In genomic region chr15:95690631-95691340, GRCh38 we compare ENCODE assay signal across 22 cellular contexts.
DNase-seq lines count a peak whose midpoint lies in the region; ATAC-seq and TF ChIP-seq lines count a peak whose summit lies in the region.
"Had no signal": no experiment of that assay in that cellular context is flagged by ENCODE, and none has a peak within 500 bp of the region (broad histone marks: within the 10 kb centered on the region; RNA-seq: fewer than 3 reads in every experiment).

No MANE protein-coding gene starts in this region.

- peaks cover 27% of the 10 kb centered on the region for H3K9me3 Mint-ChIP-seq in WTC11

- CTCF ChIA-PET in WTC11 (lab: Charles Lee), result no interaction called here

- TF ChIP-seq CTCF in GM06990 (IDR thresholded peaks at IDR 0.05; ENCODE audit: insufficient read depth, low read length, poor library complexity, severe bottlenecking), result no peak
- no peak for TF ChIP-seq CTCF in KMS-11 (conservative IDR thresholded peaks at IDR 0.05; ENCODE audit: low read depth, low read length)
- no peak for TF ChIP-seq CTCF in epithelial cell of esophagus (IDR thresholded peaks at IDR 0.05; ENCODE audit: insufficient read depth, low read depth, low read length, missing control alignments)
- no peak for TF ChIP-seq CTCF in WTC11 (IDR thresholded peaks at IDR 0.05)

- H3K4me1 Mint-ChIP-seq in WTC11, result no peaks in the 10 kb centered on the region
- H3K4me1 Mint-ChIP-seq: CD14-positive monocyte had no signal

- POLR2A ChIA-PET in WTC11 (lab: Charles Lee), result no interaction called here

- no peaks in the 10 kb centered on the region for H4K20me1 ChIP-seq in KMS-11 (ENCODE audit: insufficient read depth)

- peak overlapping the region; percentile 7; the same call in 1 of the 2 replicates for H2AFZ ChIP-seq in KMS-11 (ENCODE audit: low read depth)

- H3K4me3 ChIP-seq in GM06990 (replicated peaks; ENCODE audit: low read depth, low read length) (no peak overlapping the region), KMS-11 (IDR thresholded peaks at IDR 0.05; ENCODE audit: insufficient read depth, low read depth, low read length) (no peak overlapping the region), epithelial cell of esophagus (ENCODE audit: low read length) (no peak overlapping the region)
- H3K4me3 ChIP-seq: ascending aorta, right atrium auricular region, tibial nerve had no signal

- H3K4me2 ChIP-seq in KMS-11, result peak overlapping the region; percentile 72

- peaks cover 2% of the 10 kb centered on the region; the same call in 1 of the 2 replicates for H3K27me3 Mint-ChIP-seq in WTC11 (ENCODE audit: low read depth)
- H3K27me3 Mint-ChIP-seq: effector memory CD8-positive, alpha-beta T cell had no signal

- ATAC-seq in GM19395 (IDR thresholded peaks at IDR 0.05; ENCODE audit: unreplicated experiment) (peak; percentile 84), WTC11 (no peak)
- ATAC-seq: effector memory CD8-positive, alpha-beta T cell; left cardiac atrium had no signal

- H3K4me1 ChIP-seq in KMS-11 (ENCODE audit: low read depth, poor library complexity, severe bottlenecking), result peaks cover 44% of the 10 kb centered on the region
- H3K4me1 ChIP-seq: ascending aorta, right atrium auricular region, tibial nerve had no signal

- DNase-seq in GM06990 (ENCODE audit: extremely low read depth, insufficient read length) (peak; percentile 24), epithelial cell of esophagus (ENCODE audit: low read depth) (peak; percentile 82), WTC11 (ENCODE audit: low spot score) (no peak), MV-4-11 (lab: John Stamatoyannopoulos, UW) (no peak), DMS114 treated with DMSO at 0.1 percent for 48 hours (lab: John Stamatoyannopoulos, UW; ENCODE audit: unreplicated experiment) (no peak)
- no peak for DNase-seq in activated CD4-positive, alpha-beta T cell treated with anti-CD3 and anti-CD28 coated beads, Interleukin-2, amount 50 U/mL, for 1 hour
- DNase-seq: activated CD4-positive, CD25-positive, alpha-beta regulatory T cell treated with anti-CD3 and anti-CD28 coated beads, Interleukin-2, amount 50 U/mL, for 72 hours; activated naive CD4-positive, alpha-beta T cell treated with anti-CD3 and anti-CD28 coated beads for 36 hours; DMS53; effector memory CD8-positive, alpha-beta T cell; GOT3; hippocampal formation; left cardiac atrium; NCI-H146; NCI-H446; stimulated activated naive CD4-positive, alpha-beta T cell treated with Interleukin-2 at 50 U/mL for 16 hours had no signal

- H3K27ac ChIP-seq in KMS-11, result peak overlapping the region; percentile 88
- H3K27ac ChIP-seq: ascending aorta, right atrium auricular region, tibial nerve had no signal

- H3K27ac Mint-ChIP-seq in WTC11, result no peak overlapping the region
- H3K27ac Mint-ChIP-seq: activated naive CD4-positive, alpha-beta T cell treated with anti-CD3 and anti-CD28 coated beads for 36 hours; CD14-positive monocyte; effector memory CD8-positive, alpha-beta T cell had no signal

- H3K9ac ChIP-seq in KMS-11, result peak overlapping the region; percentile 31

- peaks cover 22% of the 10 kb centered on the region for H3K36me3 Mint-ChIP-seq in WTC11
- H3K36me3 Mint-ChIP-seq: CD14-positive monocyte had no signal

- H3K27me3 ChIP-seq in GM06990 (replicated peaks; ENCODE audit: control insufficient read depth, insufficient read depth, low read length), result no peaks in the 10 kb centered on the region
- no peaks in the 10 kb centered on the region for H3K27me3 ChIP-seq in KMS-11 (ENCODE audit: insufficient read depth, low read depth)
- H3K27me3 ChIP-seq: ascending aorta, right atrium auricular region, tibial nerve had no signal

- no peak overlapping the region for H3K4me3 Mint-ChIP-seq in WTC11
- H3K4me3 Mint-ChIP-seq: activated naive CD4-positive, alpha-beta T cell treated with anti-CD3 and anti-CD28 coated beads for 36 hours; CD14-positive monocyte; effector memory CD8-positive, alpha-beta T cell had no signal

- no peaks in the 10 kb centered on the region for H3K36me3 ChIP-seq in GM06990 (ENCODE audit: control insufficient read depth, insufficient read depth, low read length)
- H3K36me3 ChIP-seq in KMS-11 (ENCODE audit: insufficient read depth), result no peaks in the 10 kb centered on the region
- H3K36me3 ChIP-seq: ascending aorta, right atrium auricular region had no signal

- H3K79me2 ChIP-seq in KMS-11 (ENCODE audit: insufficient read depth, low read depth), result no peaks in the 10 kb centered on the region

TF ChIP-seq in WTC11, 78 proteins besides CTCF, POLR2A, EP300 and RAD21:
- TF ChIP-seq TEAD1 (CRISPR knock-in tag; IDR thresholded peaks at IDR 0.05) (no peak), OVOL2 (CRISPR knock-in tag; IDR thresholded peaks at IDR 0.05; ENCODE audit: borderline replicate concordance) (no peak), ZBTB43 (CRISPR knock-in tag; IDR thresholded peaks at IDR 0.05) (no peak)
- TF ChIP-seq, protein P1, sequence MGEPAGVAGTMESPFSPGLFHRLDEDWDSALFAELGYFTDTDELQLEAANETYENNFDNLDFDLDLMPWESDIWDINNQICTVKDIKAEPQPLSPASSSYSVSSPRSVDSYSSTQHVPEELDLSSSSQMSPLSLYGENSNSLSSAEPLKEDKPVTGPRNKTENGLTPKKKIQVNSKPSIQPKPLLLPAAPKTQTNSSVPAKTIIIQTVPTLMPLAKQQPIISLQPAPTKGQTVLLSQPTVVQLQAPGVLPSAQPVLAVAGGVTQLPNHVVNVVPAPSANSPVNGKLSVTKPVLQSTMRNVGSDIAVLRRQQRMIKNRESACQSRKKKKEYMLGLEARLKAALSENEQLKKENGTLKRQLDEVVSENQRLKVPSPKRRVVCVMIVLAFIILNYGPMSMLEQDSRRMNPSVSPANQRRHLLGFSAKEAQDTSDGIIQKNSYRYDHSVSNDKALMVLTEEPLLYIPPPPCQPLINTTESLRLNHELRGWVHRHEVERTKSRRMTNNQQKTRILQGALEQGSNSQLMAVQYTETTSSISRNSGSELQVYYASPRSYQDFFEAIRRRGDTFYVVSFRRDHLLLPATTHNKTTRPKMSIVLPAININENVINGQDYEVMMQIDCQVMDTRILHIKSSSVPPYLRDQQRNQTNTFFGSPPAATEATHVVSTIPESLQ (CRISPR knock-in tag; IDR thresholded peaks at IDR 0.05), result no peak

Comparison
In these comparisons a context has a peak if more than half of its experiments do, and no peak if none do; other contexts are left out.
1. DNase-seq: peak in GM06990 (single experiment) and epithelial cell of esophagus (single experiment); none in WTC11 (single experiment), MV-4-11 (single experiment), DMS114 treated with DMSO at 0.1 percent for 48 hours (single experiment) and activated CD4-positive, alpha-beta T cell treated with anti-CD3 and anti-CD28 coated beads, Interleukin-2, amount 50 U/mL, for 1 hour (single experiment).